In the genomic region with DNA sequence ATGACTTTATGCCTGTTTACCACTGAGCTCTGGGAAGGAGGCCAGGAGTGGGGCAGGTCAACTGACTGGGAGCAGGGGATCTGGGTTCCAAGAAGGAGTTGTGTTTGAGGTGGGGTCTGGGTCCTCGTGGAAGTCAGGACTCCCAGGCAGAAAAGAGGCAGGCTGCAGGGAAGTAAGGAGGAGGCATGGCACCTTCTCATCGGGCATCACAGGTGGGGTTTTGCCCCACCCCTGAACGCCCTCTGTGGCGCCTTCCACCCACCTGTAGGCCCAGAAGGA, we compare ENCODE assay signal across 8 cellular contexts. TPM values are rescaled to one million over a fixed set of nuclear protein-coding genes. Genes with fewer than 3 reads are reported as not detected.
DNase-seq lines count a peak whose midpoint lies in the region; FAIRE-seq and TF ChIP-seq lines count a peak whose summit lies in the region.

No MANE protein-coding gene starts in this region.

- no peaks in the 10 kb centered on the region for H3K9me3 Mint-ChIP-seq in activated naive CD4-positive, alpha-beta T cell treated with anti-CD3 and anti-CD28 coated beads for 36 hours

- peaks cover 12 to 19% of the 10 kb centered on the region in 2 donors for H3K4me1 ChIP-seq in breast epithelium
- H3K4me1 ChIP-seq in mononuclear cell (ENCODE audit: insufficient read depth, low read length): peaks cover 78% of the 10 kb centered on the region
- peaks cover 19 to 66% (median 48%) of the 10 kb centered on the region in 4 donors for H3K4me1 ChIP-seq in transverse colon

- TF ChIP-seq POLR2A in breast epithelium (IDR thresholded peaks at IDR 0.05): no peak
- no peak for TF ChIP-seq POLR2A in transverse colon (IDR thresholded peaks at IDR 0.05)

- H3K36me3 ChIP-seq in breast epithelium: no peaks in the 10 kb centered on the region
- H3K36me3 ChIP-seq in transverse colon: peaks cover 0 to 6% (median 3%) of the 10 kb centered on the region in 4 donors

- peak overlapping the region; percentile 71 for H3K4me3 Mint-ChIP-seq in activated naive CD4-positive, alpha-beta T cell treated with anti-CD3 and anti-CD28 coated beads for 36 hours

- intact Hi-C loops in activated naive CD4-positive, alpha-beta T cell treated with anti-CD3 and anti-CD28 coated beads for 36 hours (cut with micrococcal nuclease): no loop called here
- intact Hi-C loops in breast epithelium (cut with DNase I; ENCODE audit: low total_unique reads) (no loop called here), transverse colon (cut with DNase I; ENCODE audit: low total_unique reads) (no loop called here)

- peak overlapping the region; percentile 39 for H3K27ac Mint-ChIP-seq in activated naive CD4-positive, alpha-beta T cell treated with anti-CD3 and anti-CD28 coated beads for 36 hours

- no peaks in the 10 kb centered on the region for H3K9me3 ChIP-seq in breast epithelium
- no peaks in the 10 kb centered on the region for H3K9me3 ChIP-seq in mononuclear cell (ENCODE audit: low read depth, low read length)
- H3K9me3 ChIP-seq in transverse colon: no peaks in the 10 kb centered on the region

- peaks cover 29% of the 10 kb centered on the region for H3K36me3 Mint-ChIP-seq in activated naive CD4-positive, alpha-beta T cell treated with anti-CD3 and anti-CD28 coated beads for 36 hours (ENCODE audit: low read depth)

- H3K4me3 ChIP-seq in breast epithelium: peak overlapping the region; percentile 55 to 77 (median 61)
- peak overlapping the region; percentile 47 for H3K4me3 ChIP-seq in mononuclear cell (ENCODE audit: low read length)
- peak overlapping the region; percentile 34 to 58 (median 40) for H3K4me3 ChIP-seq in transverse colon

- H3K27me3 Mint-ChIP-seq in activated naive CD4-positive, alpha-beta T cell treated with anti-CD3 and anti-CD28 coated beads for 36 hours (ENCODE audit: low read depth): no peaks in the 10 kb centered on the region

- TF ChIP-seq EP300 in transverse colon (IDR thresholded peaks at IDR 0.05; ENCODE audit: low read depth): no peak

- H3K27me3 ChIP-seq in breast epithelium (no peaks in the 10 kb centered on the region), mononuclear cell (ENCODE audit: insufficient read depth, low read length) (no peaks in the 10 kb centered on the region), transverse colon (no peaks in the 10 kb centered on the region)

- CTCF ChIA-PET in activated naive CD4-positive, alpha-beta T cell treated with anti-CD3 and anti-CD28 coated beads for 36 hours (lab: Charles Lee): interaction anchor here (0.8 to 8.5 kb wide), 14 partner anchors 10 to 202 kb away, joined by 3 to 121 read pairs (median 14); partner anchors contain the start of genes ADCY4, CHMP4A, DHRS1 and MDP1

- DNase-seq in activated naive CD4-positive, alpha-beta T cell treated with anti-CD3 and anti-CD28 coated beads for 36 hours: no peak
- DNase-seq in activated naive CD4-positive, alpha-beta T cell treated with Interleukin-2 at 50 U/mL for 16 hours: no peak
- no peak for DNase-seq in breast epithelium (ENCODE audit: low spot score in 2 of 2)
- peak; percentile 60 for DNase-seq in transverse colon
- no peak for DNase-seq in NCI-H226
- DNase-seq in urothelium cell line (ENCODE audit: low spot score): no peak
- no peak for DNase-seq in HT-29 (ENCODE audit: low spot score)

- H3K27ac ChIP-seq in breast epithelium (peak overlapping the region; percentile 90 to 91), transverse colon (peak overlapping the region; percentile 81 to 90 (median 86))

- no peak for FAIRE-seq in urothelium cell line (lab: Jason Lieb, UNC)

- WGBS in transverse colon (ENCODE audit: low coverage in 1 of 2), 2 donors: 12% methylated on average over 4 of the region's 4 CpGs; no CpG with 5 or more reads in 1 of the 2 donors

- H3K4me1 Mint-ChIP-seq in activated naive CD4-positive, alpha-beta T cell treated with anti-CD3 and anti-CD28 coated beads for 36 hours (ENCODE audit: low read depth): peaks cover 60% of the 10 kb centered on the region

- no peak for TF ChIP-seq CTCF in breast epithelium (IDR thresholded peaks at IDR 0.05)
- TF ChIP-seq CTCF in transverse colon (IDR thresholded peaks at IDR 0.05): no peak

- in situ Hi-C loops in transverse colon (cut with MboI; ENCODE audit: low pct_ligation_motif_present in 1 of 4, low pct_unique_long_range_greater_than_20kb in 1 of 4, low sequenced_read_pairs in 3 of 4): no loop called here

RNA-seq across cellular contexts. Expression of gene LTB4R2, which starts 0.4 kb away (rescaled TPM):
- total RNA-seq in activated naive CD4-positive, alpha-beta T cell treated with anti-CD3 and anti-CD28 coated beads for 36 hours: 10 to 100 TPM; 12.2 to 12.8 TPM
- total RNA-seq in breast epithelium (10 to 100 TPM in 1 of 3 donors, 1 to 10 TPM in 2; 8.5 to 11.1 (median 9.4) TPM), mononuclear cell (12.6 TPM), transverse colon (10 to 100 TPM in 1 of 4 donors, 1 to 10 TPM in 3; 4.4 to 81.5 (median 7.1) TPM)
- 13.3 and 16.5 TPM in 2 replicates for total RNA-seq in HT-29 (2014; rRNA removed; shearing (Covaris generic))

RNA-seq across cellular contexts. Expression of gene LTB4R, which starts 1.0 kb away (rescaled TPM):
- 10 to 100 TPM; 10.6 to 11.4 TPM for total RNA-seq in activated naive CD4-positive, alpha-beta T cell treated with anti-CD3 and anti-CD28 coated beads for 36 hours
- total RNA-seq in breast epithelium (10 to 100 TPM in 2 of 3 donors, 1 to 10 TPM in 1; 5.7 to 18.4 (median 12.8) TPM), mononuclear cell (12.5 TPM), transverse colon (1 to 10 TPM; 1.1 to 8.3 (median 6.2) TPM)
- total RNA-seq in HT-29 (2014; rRNA removed; shearing (Covaris generic)): 9.8 and 10.6 TPM in 2 replicates

RNA-seq across cellular contexts. Expression of gene CIDEB, which starts 2.5 kb away (rescaled TPM):
- total RNA-seq in activated naive CD4-positive, alpha-beta T cell treated with anti-CD3 and anti-CD28 coated beads for 36 hours: 10 to 100 TPM; 10.9 to 15.1 TPM
- total RNA-seq in breast epithelium (10 to 100 TPM in 2 of 3 donors, 1 to 10 TPM in 1; 8.0 to 14.4 (median 10.4) TPM), mononuclear cell (14.4 TPM), transverse colon (100 to 1,000 TPM in 1 of 4 donors, 10 to 100 TPM in 2, 1 to 10 TPM in 1; 6.7 to 168 (median 23.6) TPM)
- 0.31 and 2.3 TPM in 2 replicates for total RNA-seq in HT-29 (2014; rRNA removed; shearing (Covaris generic))

RNA-seq across cellular contexts. Expression of gene NOP9, which starts 10.7 kb away (rescaled TPM):
- total RNA-seq in activated naive CD4-positive, alpha-beta T cell treated with anti-CD3 and anti-CD28 coated beads for 36 hours: 10 to 100 TPM; 24.8 to 26.4 TPM
- total RNA-seq in breast epithelium: 10 to 100 TPM; 18.4 to 21.0 (median 19.0) TPM
- total RNA-seq in mononuclear cell: 11.2 TPM
- total RNA-seq in transverse colon: 10 to 100 TPM; 18.8 to 20.9 (median 19.3) TPM
- 26.8 and 27.7 TPM in 2 replicates for total RNA-seq in HT-29 (2014; rRNA removed; shearing (Covaris generic))

RNA-seq across cellular contexts. Expression of gene DHRS1, which starts 10.7 kb away (rescaled TPM):
- 10 to 100 TPM; 11.8 to 13.8 TPM for total RNA-seq in activated naive CD4-positive, alpha-beta T cell treated with anti-CD3 and anti-CD28 coated beads for 36 hours
- total RNA-seq in breast epithelium (10 to 100 TPM; 21.9 to 45.7 (median 32.1) TPM), mononuclear cell (10.4 TPM), transverse colon (100 to 1,000 TPM in 1 of 4 donors, 10 to 100 TPM in 3; 84.2 to 106 (median 94.6) TPM)
- total RNA-seq in HT-29 (2014; rRNA removed; shearing (Covaris generic)): 19.7 and 20.1 TPM in 2 replicates
